Comparison of ENCODE assay signal across 8 cellular contexts in the genomic region with DNA sequence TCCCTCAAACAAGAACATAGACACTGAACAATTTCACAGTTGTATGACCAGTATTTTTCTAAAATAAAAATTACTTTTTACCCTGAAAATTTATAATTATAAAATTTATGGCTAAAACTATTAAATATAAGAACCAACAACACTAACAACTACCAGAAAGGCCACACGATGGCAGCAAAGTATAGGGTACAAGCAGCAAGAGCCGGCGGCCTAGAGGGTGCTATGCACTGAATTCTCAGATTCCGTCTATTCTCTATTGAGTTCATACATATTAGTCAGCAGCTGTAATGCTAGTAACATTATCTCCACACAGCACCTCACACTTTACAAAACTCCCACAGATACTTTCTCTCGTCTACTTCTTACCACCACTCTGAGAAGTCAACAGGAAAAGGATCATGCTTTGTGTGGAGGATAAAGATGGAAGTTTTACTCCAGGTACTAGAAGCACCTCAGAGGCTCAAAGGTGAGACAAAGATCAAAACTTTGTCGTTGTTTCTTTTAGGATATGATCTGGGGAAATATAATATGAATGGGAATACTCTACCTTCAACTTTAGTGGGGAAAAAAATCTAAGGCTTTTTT.
DNase-seq lines count a peak whose midpoint lies in the region; ATAC-seq and TF ChIP-seq lines count a peak whose summit lies in the region.

No MANE protein-coding gene starts in this region.

- intact Hi-C loops in activated CD4-positive, alpha-beta T cell treated with anti-CD3 and anti-CD28 coated beads, Interleukin-2, amount 10 ng/mL, durations not matched to agents 24 days and 14 days (cut with micrococcal nuclease) = loop anchor here (1.0 to 5.0 kb wide), 3 partner anchors 237 to 1006 kb away; no protein-coding TSS in a partner anchor
- intact Hi-C loops in dorsolateral prefrontal cortex (cut with DNase I) = loop anchor here (1.0 to 10.0 kb wide), 3 partner anchors 208 to 1006 kb away; no protein-coding TSS in a partner anchor

- ATAC-seq in GM19395 (IDR thresholded peaks at IDR 0.05; ENCODE audit: unreplicated experiment) = peak; percentile 94
- ATAC-seq in HG03520 (IDR thresholded peaks at IDR 0.05; ENCODE audit: unreplicated experiment) = peak; percentile 78
- ATAC-seq in lung (ENCODE audit: insufficient read depth, low FRiP score) = peak; percentile 85

- no peaks in the 10 kb centered on the region for H3K36me3 Mint-ChIP-seq in CD8-positive, alpha-beta memory T cell
- H3K36me3 Mint-ChIP-seq in activated CD4-positive, alpha-beta T cell treated with anti-CD3 and anti-CD28 coated beads, Interleukin-2, amount 10 ng/mL, durations not matched to agents 24 days and 14 days (ENCODE audit: low read depth) = no peaks in the 10 kb centered on the region

- no peaks in the 10 kb centered on the region for H3K27me3 Mint-ChIP-seq in CD8-positive, alpha-beta memory T cell
- H3K27me3 Mint-ChIP-seq in activated CD4-positive, alpha-beta T cell treated with anti-CD3 and anti-CD28 coated beads, Interleukin-2, amount 10 ng/mL, durations not matched to agents 24 days and 14 days = peaks cover 22% of the 10 kb centered on the region

- 13 to 19% methylated on average over 6 of the region's 6 CpGs for WGBS in lung, 2 donors

- peaks cover 4 to 9% (median 9%) of the 10 kb centered on the region in 3 donors for H3K4me1 Mint-ChIP-seq in CD8-positive, alpha-beta memory T cell
- peaks cover 5% of the 10 kb centered on the region for H3K4me1 Mint-ChIP-seq in activated CD4-positive, alpha-beta T cell treated with anti-CD3 and anti-CD28 coated beads, Interleukin-2, amount 10 ng/mL, durations not matched to agents 24 days and 14 days

- CTCF ChIA-PET in CD8-positive, alpha-beta memory T cell (lab: Charles Lee) = no interaction called here

- no peak overlapping the region for H3K4me3 ChIP-seq in CD8-positive, alpha-beta memory T cell (ENCODE audit: low read length)
- no peak overlapping the region for H3K4me3 ChIP-seq in dorsolateral prefrontal cortex
- no peak overlapping the region for H3K4me3 ChIP-seq in lung

- H3K4me1 ChIP-seq in CD8-positive, alpha-beta memory T cell (ENCODE audit: insufficient read depth, low read length) = no peaks in the 10 kb centered on the region
- peaks cover 0 to 5% of the 10 kb centered on the region in 2 donors for H3K4me1 ChIP-seq in lung (ENCODE audit: control insufficient read depth in 2 of 2, insufficient read depth in 2 of 2, low read length in 2 of 2)

- H3K27me3 ChIP-seq in CD8-positive, alpha-beta memory T cell (ENCODE audit: insufficient read depth, low read length, poor library complexity, severe bottlenecking) = no peaks in the 10 kb centered on the region
- peaks cover 0 to 19% (median 0%) of the 10 kb centered on the region in 45 donors for H3K27me3 ChIP-seq in dorsolateral prefrontal cortex
- no peaks in the 10 kb centered on the region for H3K27me3 ChIP-seq in lung (ENCODE audit: control insufficient read depth, insufficient read depth)

- H3K36me3 ChIP-seq in CD8-positive, alpha-beta memory T cell (ENCODE audit: insufficient read depth, low read length) = no peaks in the 10 kb centered on the region
- H3K36me3 ChIP-seq in lung (ENCODE audit: control insufficient read depth in 2 of 2, insufficient read depth in 2 of 2, low read length in 2 of 2) = no peaks in the 10 kb centered on the region

- POLR2A ChIA-PET in CD8-positive, alpha-beta memory T cell (lab: Charles Lee) = no interaction called here

- peak; percentile 5 to 49 (median 15) for DNase-seq in CD8-positive, alpha-beta memory T cell
- DNase-seq in NCI-H524 treated with DMSO at 0.1 percent for 48 hours (lab: John Stamatoyannopoulos, UW) = peak; percentile 28
- peak; percentile 86 for DNase-seq in activated CD4-positive, alpha-beta T cell treated with anti-CD3 and anti-CD28 coated beads, Interleukin-2, amount 10 ng/mL, durations not matched to agents 24 days and 14 days
- peak; percentile 60 to 94 (median 83) for DNase-seq in dorsolateral prefrontal cortex
- DNase-seq in lung (ENCODE audit: low spot score) = peak; percentile 71
- peak; percentile 35 for DNase-seq in stimulated activated CD8-positive, alpha-beta memory T cell treated with anti-CD3 and anti-CD28 coated beads, Interleukin-7, amount 100 ng/mL, for 24 hours (ENCODE audit: low read depth)

- H3K27ac Mint-ChIP-seq in CD8-positive, alpha-beta memory T cell = no peak overlapping the region
- no peak overlapping the region for H3K27ac Mint-ChIP-seq in activated CD4-positive, alpha-beta T cell treated with anti-CD3 and anti-CD28 coated beads, Interleukin-2, amount 10 ng/mL, durations not matched to agents 24 days and 14 days

- no peak overlapping the region for H3K27ac ChIP-seq in CD8-positive, alpha-beta memory T cell (ENCODE audit: low read depth, low read length)
- H3K27ac ChIP-seq in dorsolateral prefrontal cortex (peak overlapping the region in 1 of 59 donors; percentile 11), lung (ENCODE audit: low read depth in 1 of 2, low read length in 1 of 2) (peak overlapping the region in 1 of 2 donors; percentile 62)

- no peaks in the 10 kb centered on the region for H3K9me3 ChIP-seq in CD8-positive, alpha-beta memory T cell (ENCODE audit: low read length)
- no peaks in the 10 kb centered on the region for H3K9me3 ChIP-seq in lung (ENCODE audit: control insufficient read depth in 2 of 2, insufficient read depth in 1 of 2, low read length in 1 of 2)

- no peaks in the 10 kb centered on the region for H3K9me3 Mint-ChIP-seq in CD8-positive, alpha-beta memory T cell
- H3K9me3 Mint-ChIP-seq in activated CD4-positive, alpha-beta T cell treated with anti-CD3 and anti-CD28 coated beads, Interleukin-2, amount 10 ng/mL, durations not matched to agents 24 days and 14 days = no peaks in the 10 kb centered on the region

- peak; percentile 61 to 100 (median 92) for TF ChIP-seq CTCF in dorsolateral prefrontal cortex (IDR thresholded peaks at IDR 0.05 in 54 of 56, conservative IDR thresholded peaks at IDR 0.05 in 2 of 56; ENCODE audit: low read depth in 1 of 56, partially characterized antibody in 56 of 56)
- TF ChIP-seq CTCF in lung (IDR thresholded peaks at IDR 0.05; ENCODE audit: control extremely low read depth, extremely low read depth) = peak; percentile 24

- H3K4me3 Mint-ChIP-seq in CD8-positive, alpha-beta memory T cell = no peak overlapping the region
- H3K4me3 Mint-ChIP-seq in activated CD4-positive, alpha-beta T cell treated with anti-CD3 and anti-CD28 coated beads, Interleukin-2, amount 10 ng/mL, durations not matched to agents 24 days and 14 days = no peak overlapping the region

Comparison
In these comparisons a context has a peak if more than half of its experiments do, and no peak if none do; other contexts are left out.
1. DNase-seq: peak in every context shown above with its lines; median percentile 86 in activated CD4-positive, alpha-beta T cell treated with anti-CD3 and anti-CD28 coated beads, Interleukin-2, amount 10 ng/mL, durations not matched to agents 24 days and 14 days; 83 in dorsolateral prefrontal cortex; 71 in lung; 35 in stimulated activated CD8-positive, alpha-beta memory T cell treated with anti-CD3 and anti-CD28 coated beads, Interleukin-7, amount 100 ng/mL, for 24 hours; 28 in NCI-H524 treated with DMSO at 0.1 percent for 48 hours; 15 in CD8-positive, alpha-beta memory T cell.